ENCODE assay signal across 26 cellular contexts in genomic region chr3:142151828-142152227, GRCh38.
"Had no signal": no experiment of that assay in that cellular context is flagged by ENCODE, and none has a peak within 500 bp of the region (broad histone marks: within the 10 kb centered on the region; RNA-seq: fewer than 3 reads in every experiment).

No MANE protein-coding gene starts in this region.

- H3K27me3 ChIP-seq: heart right ventricle, left lung, pancreas, sigmoid colon, spleen, tibial nerve, upper lobe of left lung, vagina had no signal

- ATAC-seq: heart right ventricle; left colon; left lung; lower lobe of right lung; pancreas; right cardiac atrium; stimulated activated effector memory CD8-positive, alpha-beta T cell treated with anti-CD3 and anti-CD28 coated beads, Interleukin-12 subunit alpha, Interleukin-12 subunit beta, amount 100 ng/mL, for 72 hours had no signal

- H3K27ac Mint-ChIP-seq: naive B cell; nephron progenitor cell; stimulated activated effector memory CD8-positive, alpha-beta T cell treated with anti-CD3 and anti-CD28 coated beads, Interleukin-12 subunit alpha, Interleukin-12 subunit beta, amount 100 ng/mL, for 72 hours; stimulated activated naive CD8-positive, alpha-beta T cell treated with anti-CD3 and anti-CD28 coated beads, Interleukin-15, Interleukin-2, amounts not matched to agents 100 ng/mL and 50 ng/mL, for 24 hours had no signal

- H3K36me3 ChIP-seq: heart right ventricle, left lung, lower lobe of right lung, pancreas, prostate gland, sigmoid colon, spleen, tibial nerve, upper lobe of left lung, vagina had no signal

- H3K36me3 Mint-ChIP-seq: naive B cell; stimulated activated effector memory CD8-positive, alpha-beta T cell treated with anti-CD3 and anti-CD28 coated beads, Interleukin-12 subunit alpha, Interleukin-12 subunit beta, amount 100 ng/mL, for 72 hours had no signal

- H3K27ac ChIP-seq: heart right ventricle, left lung, lower lobe of right lung, pancreas, prostate gland, sigmoid colon, spleen, tibial nerve, upper lobe of left lung had no signal

- H3K9me3 ChIP-seq: heart right ventricle, left lung, lower lobe of right lung, pancreas, prostate gland, sigmoid colon, spleen, tibial nerve, upper lobe of left lung, vagina had no signal

- H3K27me3 Mint-ChIP-seq: naive B cell; stimulated activated naive CD8-positive, alpha-beta T cell treated with anti-CD3 and anti-CD28 coated beads, Interleukin-15, Interleukin-2, amounts not matched to agents 100 ng/mL and 50 ng/mL, for 24 hours had no signal

- H3K9me3 Mint-ChIP-seq: naive B cell; nephron progenitor cell; stimulated activated effector memory CD8-positive, alpha-beta T cell treated with anti-CD3 and anti-CD28 coated beads, Interleukin-12 subunit alpha, Interleukin-12 subunit beta, amount 100 ng/mL, for 72 hours; stimulated activated naive CD8-positive, alpha-beta T cell treated with anti-CD3 and anti-CD28 coated beads, Interleukin-15, Interleukin-2, amounts not matched to agents 100 ng/mL and 50 ng/mL, for 24 hours had no signal

- H3K4me3 Mint-ChIP-seq: nephron progenitor cell; stimulated activated effector memory CD8-positive, alpha-beta T cell treated with anti-CD3 and anti-CD28 coated beads, Interleukin-12 subunit alpha, Interleukin-12 subunit beta, amount 100 ng/mL, for 72 hours; stimulated activated naive CD8-positive, alpha-beta T cell treated with anti-CD3 and anti-CD28 coated beads, Interleukin-15, Interleukin-2, amounts not matched to agents 100 ng/mL and 50 ng/mL, for 24 hours had no signal

- DNase-seq: heart right ventricle; hippocampal formation; kidney; left colon; left lung; lower lobe of right lung; mammary epithelial cell; mesenchymal stem cell; naive B cell; pancreas; posterior cingulate gyrus; retina; right cardiac atrium; sigmoid colon; small intestine; spleen; stimulated activated CD4-positive, alpha-beta T cell treated with anti-CD3 and anti-CD28 coated beads, Interleukin-4, amount 100 ng/mL, for 24 hours; stimulated activated naive CD4-positive, alpha-beta T cell; upper lobe of left lung had no signal

- FAIRE-seq: islet of Langerhans, kidney, pancreas, small intestine had no signal

- H3K4me1 ChIP-seq: prostate gland had no signal

- H3K4me3 ChIP-seq: heart right ventricle, left lung, lower lobe of right lung, pancreas, prostate gland, sigmoid colon, spleen, tibial nerve, upper lobe of left lung, vagina had no signal
